ENCODE assay signal across 17 cellular contexts in the genomic region with DNA sequence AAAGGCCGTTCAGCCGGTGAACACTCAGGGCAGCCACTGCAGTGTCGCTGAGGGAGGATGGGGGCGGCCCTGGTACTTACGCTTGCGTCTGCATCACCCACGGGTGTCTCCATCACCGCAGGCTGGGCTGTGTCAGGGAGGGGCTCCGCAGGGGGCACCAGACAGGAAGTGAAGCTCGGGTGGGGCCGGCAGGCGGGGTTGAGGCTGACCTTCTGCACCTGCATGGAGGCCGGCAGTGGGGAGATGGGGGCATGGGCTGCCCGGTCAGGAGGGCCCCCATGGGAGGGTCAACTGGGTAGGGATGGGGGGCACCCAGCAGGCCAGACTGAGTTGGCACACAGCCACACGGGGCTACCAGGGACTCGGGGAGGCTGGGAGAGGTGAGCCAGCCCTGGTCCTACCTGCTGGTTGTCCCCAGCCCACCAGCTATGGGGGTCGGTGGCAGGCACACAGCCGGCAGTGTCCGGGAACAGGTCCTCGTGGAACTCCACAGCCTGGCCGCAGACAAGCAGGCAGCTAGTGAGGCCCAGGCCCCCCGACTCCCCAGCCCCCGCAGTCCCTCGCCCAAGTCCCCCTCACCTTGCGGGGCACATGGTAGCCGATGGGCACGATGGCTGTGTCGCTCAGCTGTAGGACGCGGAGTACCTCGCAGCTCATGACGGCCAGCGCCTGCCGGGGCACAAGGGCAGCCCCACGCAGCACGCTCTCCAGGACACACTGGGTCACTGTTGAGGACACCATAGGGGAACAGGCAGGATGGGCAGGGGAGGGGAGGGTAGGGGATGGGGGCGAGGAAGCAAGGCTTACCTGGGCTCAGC. TPM values are rescaled to one million over a fixed set of nuclear protein-coding genes. Genes with fewer than 3 reads are reported as not detected.
"Had no signal": no experiment of that assay in that cellular context is flagged by ENCODE, and none has a peak within 500 bp of the region (broad histone marks: within the 10 kb centered on the region; RNA-seq: fewer than 3 reads in every experiment).

No MANE protein-coding gene starts in this region.

- H3K27ac Mint-ChIP-seq: activated CD4-positive, alpha-beta T cell treated with anti-CD3 and anti-CD28 coated beads, Interleukin-2, amount 10 ng/mL, durations not matched to agents 7 days and 5 days; activated naive CD4-positive, alpha-beta T cell treated with anti-CD3 and anti-CD28 coated beads for 36 hours; activated naive CD8-positive, alpha-beta T cell treated with anti-CD3 and anti-CD28 coated beads, Interleukin-2, amount 50 U/mL, for 24 hours; activated T-helper 2 cell treated with anti-CD3 and anti-CD28 coated beads, Interferon-gamma antibody, Interleukin-2, Interleukin-4, amounts not matched to agents 10 μg/mL and 5 μg/mL and 100 μg/mL, durations not matched to agents 14 hours and 24 hours and 36 hours had no signal

- H3K4me3 ChIP-seq: esophagus squamous epithelium, psoas muscle, thoracic aorta, upper lobe of right lung had no signal

- H3K4me3 Mint-ChIP-seq: activated CD4-positive, alpha-beta T cell treated with anti-CD3 and anti-CD28 coated beads, Interleukin-2, amount 10 ng/mL, durations not matched to agents 7 days and 5 days; activated naive CD4-positive, alpha-beta T cell treated with anti-CD3 and anti-CD28 coated beads for 36 hours; activated naive CD8-positive, alpha-beta T cell treated with anti-CD3 and anti-CD28 coated beads, Interleukin-2, amount 50 U/mL, for 24 hours; neural crest cell had no signal

- H3K9me3 Mint-ChIP-seq: activated CD4-positive, alpha-beta T cell treated with anti-CD3 and anti-CD28 coated beads, Interleukin-2, amount 10 ng/mL, durations not matched to agents 7 days and 5 days; activated naive CD4-positive, alpha-beta T cell treated with anti-CD3 and anti-CD28 coated beads for 36 hours; activated naive CD8-positive, alpha-beta T cell treated with anti-CD3 and anti-CD28 coated beads, Interleukin-2, amount 50 U/mL, for 24 hours; activated T-helper 2 cell treated with anti-CD3 and anti-CD28 coated beads, Interferon-gamma antibody, Interleukin-2, Interleukin-4, amounts not matched to agents 10 μg/mL and 5 μg/mL and 100 μg/mL, durations not matched to agents 14 hours and 24 hours and 36 hours; neural crest cell had no signal

- H3K9me3 ChIP-seq: esophagus squamous epithelium, psoas muscle, thoracic aorta, upper lobe of right lung had no signal

- DNase-seq: activated CD4-positive, alpha-beta T cell treated with anti-CD3 and anti-CD28 coated beads, Interleukin-2, amount 10 ng/mL, durations not matched to agents 7 days and 5 days; activated CD8-positive, alpha-beta memory T cell treated with anti-CD3 and anti-CD28 coated beads for 24 hours; activated naive CD4-positive, alpha-beta T cell treated with anti-CD3 and anti-CD28 coated beads for 36 hours; activated naive CD8-positive, alpha-beta T cell treated with anti-CD3 and anti-CD28 coated beads, Interleukin-2, amount 50 U/mL, for 24 hours; cortex of kidney; effector CD4-positive, alpha-beta T cell; esophagus squamous epithelium; glutamatergic neuron; hypothalamus; psoas muscle; stimulated activated CD4-positive, alpha-beta T cell treated with anti-CD3 and anti-CD28 coated beads, Interleukin-1b, Interleukin-23, amount 100 ng/mL, for 48 hours; upper lobe of right lung had no signal

- H3K27ac ChIP-seq: esophagus squamous epithelium, psoas muscle, thoracic aorta, upper lobe of right lung had no signal

- H3K27me3 Mint-ChIP-seq: activated CD4-positive, alpha-beta T cell treated with anti-CD3 and anti-CD28 coated beads, Interleukin-2, amount 10 ng/mL, durations not matched to agents 7 days and 5 days; activated naive CD8-positive, alpha-beta T cell treated with anti-CD3 and anti-CD28 coated beads, Interleukin-2, amount 50 U/mL, for 24 hours had no signal

- H3K27me3 ChIP-seq: esophagus squamous epithelium, upper lobe of right lung had no signal

- H3K4me1 ChIP-seq: psoas muscle had no signal

- H3K4me1 Mint-ChIP-seq: activated naive CD8-positive, alpha-beta T cell treated with anti-CD3 and anti-CD28 coated beads, Interleukin-2, amount 50 U/mL, for 24 hours had no signal

- ATAC-seq: activated naive CD8-positive, alpha-beta T cell treated with anti-CD3 and anti-CD28 coated beads, Interleukin-2, amount 50 U/mL, for 24 hours; psoas muscle; sciatic nerve; upper lobe of right lung had no signal

RNA-seq across cellular contexts. Expression of gene VASN, which starts 7.2 kb away (rescaled TPM):
- total RNA-seq: activated CD4-positive, alpha-beta T cell treated with anti-CD3 and anti-CD28 coated beads, Interleukin-2, amount 10 ng/mL, durations not matched to agents 7 days and 5 days; activated naive CD4-positive, alpha-beta T cell treated with anti-CD3 and anti-CD28 coated beads for 36 hours; activated T-helper 2 cell treated with anti-CD3 and anti-CD28 coated beads, Interferon-gamma antibody, Interleukin-2, Interleukin-4, amounts not matched to agents 10 μg/mL and 5 μg/mL and 100 μg/mL, durations not matched to agents 14 hours and 24 hours and 36 hours; T-helper 2 cell treated with Interferon-gamma antibody and Interleukin-4, amounts not matched to agents 100 ng/mL and 5 ng/mL, for 36 hours had no signal
